26 cellular contexts compared by ENCODE assay signal in genomic region chr20:58605292-58606065, GRCh38.
"Had no signal": no experiment of that assay in that cellular context is flagged by ENCODE, and none has a peak within 500 bp of the region (broad histone marks: within the 10 kb centered on the region; RNA-seq: fewer than 3 reads in every experiment).

No MANE protein-coding gene starts in this region.

- H3K4me2 ChIP-seq: SK-N-SH had no signal

- DNase-seq: activated CD4-positive, alpha-beta T cell treated with anti-CD3 and anti-CD28 coated beads for 4 hours; activated CD8-positive, alpha-beta memory T cell treated with anti-CD3 and anti-CD28 coated beads, Interleukin-2, amount 50 U/mL, for 4 hours; activated CD8-positive, alpha-beta T cell treated with anti-CD3 and anti-CD28 coated beads for 36 hours; activated naive CD4-positive, alpha-beta T cell treated with anti-CD3 and anti-CD28 coated beads, Interleukin-2, amount 50 U/mL, for 16 hours; activated naive CD8-positive, alpha-beta T cell treated with anti-CD3 and anti-CD28 coated beads, Interleukin-2, amount 10 ng/mL, durations not matched to agents 7 days and 5 days; activated T-cell treated with anti-CD3 and anti-CD28 coated beads, Interleukin-2, amount 50 U/mL, for 72 hours; adrenal gland; anterior cingulate cortex; caudate nucleus; Karpas-422; MM.1S; NCI-H1105; NCI-H1436 treated with DMSO at 0.1 percent for 48 hours; NCI-H187 treated with DMSO at 0.1 percent for 48 hours; NCI-H2081 treated with DMSO at 0.1 percent for 48 hours; NCI-H446; NK-92 treated with Interleukin-12 subunit alpha and Interleukin-12 subunit beta, amount 100 ng/mL, for 24 hours; OCI-M1; RPMI8226; T-helper 1 cell had no signal

- H3K4me3 ChIP-seq: adrenal gland had no signal

- H3K4me1 ChIP-seq: adrenal gland had no signal

- H3K9ac ChIP-seq: SK-N-SH had no signal

- ATAC-seq: activated CD4-positive, CD25-positive, alpha-beta regulatory T cell treated with anti-CD3 and anti-CD28 coated beads, Interleukin-2, amount 50 U/mL, for 24 hours; activated CD8-positive, alpha-beta T cell treated with anti-CD3 and anti-CD28 coated beads for 36 hours; activated T-cell treated with anti-CD3 and anti-CD28 coated beads, Interleukin-2, amount 50 U/mL, for 72 hours; Panc1; Right ventricle myocardium inferior had no signal

- H3K36me3 ChIP-seq: adrenal gland, breast epithelium had no signal

- H3K27me3 ChIP-seq: adrenal gland, breast epithelium had no signal

- H3K9me3 ChIP-seq: adrenal gland, SK-N-SH had no signal

- H3K27ac ChIP-seq: adrenal gland, VCaP had no signal
